ENCODE assay signal across 35 cellular contexts in genomic region chr2:227629435-227629834, GRCh38. TPM values are rescaled to one million over a fixed set of nuclear protein-coding genes. Genes with fewer than 3 reads are reported as not detected.
"Had no signal": no experiment of that assay in that cellular context is flagged by ENCODE, and none has a peak within 500 bp of the region (broad histone marks: within the 10 kb centered on the region; RNA-seq: fewer than 3 reads in every experiment).

No MANE protein-coding gene starts in this region.

- H3K4me1 Mint-ChIP-seq: activated CD4-positive, alpha-beta T cell treated with anti-CD3 and anti-CD28 coated beads, Interleukin-2, amount 10 ng/mL, durations not matched to agents 7 days and 5 days had no signal

- H3K4me3 Mint-ChIP-seq: activated CD4-positive, alpha-beta T cell treated with anti-CD3 and anti-CD28 coated beads for 36 hours; activated CD4-positive, alpha-beta T cell treated with anti-CD3 and anti-CD28 coated beads, Interleukin-2, amount 10 ng/mL, durations not matched to agents 7 days and 5 days; activated CD8-positive, alpha-beta T cell treated with anti-CD3 and anti-CD28 coated beads, Interleukin-2, amount 10 ng/mL, durations not matched to agents 7 days and 5 days; activated naive CD4-positive, alpha-beta T cell treated with anti-CD3 and anti-CD28 coated beads for 36 hours; activated T-cell treated with anti-CD3 and anti-CD28 coated beads, Interleukin-2, amount 50 U/mL, for 24 hours had no signal

- H3K27me3 ChIP-seq: adrenal gland, body of pancreas, breast epithelium, SJCRH30 had no signal

- H3K27ac Mint-ChIP-seq: activated CD4-positive, alpha-beta T cell treated with anti-CD3 and anti-CD28 coated beads for 36 hours; activated CD4-positive, alpha-beta T cell treated with anti-CD3 and anti-CD28 coated beads, Interleukin-2, amount 10 ng/mL, durations not matched to agents 7 days and 5 days; activated CD8-positive, alpha-beta T cell treated with anti-CD3 and anti-CD28 coated beads, Interleukin-2, amount 10 ng/mL, durations not matched to agents 7 days and 5 days; activated naive CD4-positive, alpha-beta T cell treated with anti-CD3 and anti-CD28 coated beads for 36 hours; activated naive CD4-positive, alpha-beta T cell treated with anti-CD3 and anti-CD28 coated beads, Interleukin-2, amount 50 U/mL, for 72 hours; activated T-cell treated with anti-CD3 and anti-CD28 coated beads, Interleukin-2, amount 50 U/mL, for 24 hours; activated T-helper 2 cell treated with anti-CD3 and anti-CD28 coated beads, Interferon-gamma antibody, Interleukin-2, Interleukin-4, amounts not matched to agents 10 μg/mL and 5 μg/mL and 100 μg/mL, durations not matched to agents 14 hours and 24 hours and 36 hours had no signal

- H3K27ac ChIP-seq: adrenal gland, body of pancreas, breast epithelium, SJCRH30, WERI-Rb-1 had no signal

- H3K36me3 ChIP-seq: adrenal gland, breast epithelium, SJCRH30, WERI-Rb-1 had no signal

- H3K9me3 ChIP-seq: adrenal gland, body of pancreas, breast epithelium, SJCRH30 had no signal

- H3K4me3 ChIP-seq: adrenal gland, body of pancreas, breast epithelium, K562, SJCRH30 had no signal

- DNase-seq: activated CD4-positive, alpha-beta T cell treated with anti-CD3 and anti-CD28 coated beads for 36 hours; activated CD4-positive, alpha-beta T cell treated with anti-CD3 and anti-CD28 coated beads, Interleukin-2, amount 10 ng/mL, durations not matched to agents 7 days and 5 days; activated CD4-positive, alpha-beta T cell treated with anti-CD3 and anti-CD28 coated beads, Interleukin-2, amount 50 U/mL, for 48 hours; activated CD8-positive, alpha-beta T cell treated with anti-CD3 and anti-CD28 coated beads, Interleukin-2, amount 10 ng/mL, durations not matched to agents 7 days and 5 days; activated gamma-delta T cell treated with Interleukin-2 at 50 U/mL for 16 hours; activated naive CD4-positive, alpha-beta T cell treated with anti-CD3 and anti-CD28 coated beads for 36 hours; activated T-cell treated with anti-CD3 and anti-CD28 coated beads, Interleukin-2, amount 50 U/mL, for 24 hours; adrenal gland; body of pancreas; NCI-H1092 treated with DMSO at 0.1 percent for 48 hours; NCI-H1417; NCI-H146; NCI-H187; NCI-H2029 treated with DMSO at 0.1 percent for 48 hours; NCI-H2107; NCI-H2171; NCI-H510A; NCI-H526; NCI-H748 treated with DMSO at 0.1 percent for 48 hours; SHP77; SJCRH30; SW 1271; T-helper 1 cell; T-helper 2 cell; T1000; WERI-Rb-1 had no signal

- H3K9me3 Mint-ChIP-seq: activated CD4-positive, alpha-beta T cell treated with anti-CD3 and anti-CD28 coated beads, Interleukin-2, amount 10 ng/mL, durations not matched to agents 7 days and 5 days; activated naive CD4-positive, alpha-beta T cell treated with anti-CD3 and anti-CD28 coated beads for 36 hours; activated naive CD4-positive, alpha-beta T cell treated with anti-CD3 and anti-CD28 coated beads, Interleukin-2, amount 50 U/mL, for 72 hours; activated T-cell treated with anti-CD3 and anti-CD28 coated beads, Interleukin-2, amount 50 U/mL, for 24 hours; activated T-helper 2 cell treated with anti-CD3 and anti-CD28 coated beads, Interferon-gamma antibody, Interleukin-2, Interleukin-4, amounts not matched to agents 10 μg/mL and 5 μg/mL and 100 μg/mL, durations not matched to agents 14 hours and 24 hours and 36 hours had no signal

- H3K4me1 ChIP-seq: adrenal gland, body of pancreas, breast epithelium, SJCRH30 had no signal

- ATAC-seq: activated CD4-positive, alpha-beta T cell treated with anti-CD3 and anti-CD28 coated beads for 36 hours; activated CD4-positive, CD25-positive, alpha-beta regulatory T cell treated with anti-CD3 and anti-CD28 coated beads, Interleukin-2, amount 50 U/mL, for 24 hours; activated CD8-positive, alpha-beta T cell treated with anti-CD3 and anti-CD28 coated beads, Interleukin-2, amount 10 ng/mL, durations not matched to agents 7 days and 5 days; activated naive CD4-positive, alpha-beta T cell treated with anti-CD3 and anti-CD28 coated beads, Interleukin-2, amount 50 U/mL, for 72 hours; body of pancreas; K562 had no signal

- H3K36me3 Mint-ChIP-seq: activated naive CD4-positive, alpha-beta T cell treated with anti-CD3 and anti-CD28 coated beads, Interleukin-2, amount 50 U/mL, for 72 hours had no signal

RNA-seq across cellular contexts. Expression of gene SCYGR4, which starts 12.1 kb away (rescaled TPM):
- total RNA-seq: activated CD4-positive, alpha-beta T cell treated with anti-CD3 and anti-CD28 coated beads for 36 hours; activated CD4-positive, alpha-beta T cell treated with anti-CD3 and anti-CD28 coated beads, Interleukin-2, amount 10 ng/mL, durations not matched to agents 7 days and 5 days; activated CD8-positive, alpha-beta T cell treated with anti-CD3 and anti-CD28 coated beads, Interleukin-2, amount 10 ng/mL, durations not matched to agents 7 days and 5 days; activated naive CD4-positive, alpha-beta T cell treated with anti-CD3 and anti-CD28 coated beads for 36 hours; activated naive CD4-positive, alpha-beta T cell treated with anti-CD3 and anti-CD28 coated beads, Interleukin-2, amount 50 U/mL, for 72 hours; activated T-helper 2 cell treated with anti-CD3 and anti-CD28 coated beads, Interferon-gamma antibody, Interleukin-2, Interleukin-4, amounts not matched to agents 10 μg/mL and 5 μg/mL and 100 μg/mL, durations not matched to agents 14 hours and 24 hours and 36 hours; adrenal gland; astrocyte; body of pancreas; breast epithelium; cardiac septum; K562; M059J; OCI-LY7; SJCRH30 had no signal
- polyA plus RNA-seq: adrenal gland had no signal

RNA-seq across cellular contexts. Expression of gene SCYGR3, which starts 14.8 kb away (rescaled TPM):
- total RNA-seq: activated CD4-positive, alpha-beta T cell treated with anti-CD3 and anti-CD28 coated beads for 36 hours; activated CD4-positive, alpha-beta T cell treated with anti-CD3 and anti-CD28 coated beads, Interleukin-2, amount 10 ng/mL, durations not matched to agents 7 days and 5 days; activated CD8-positive, alpha-beta T cell treated with anti-CD3 and anti-CD28 coated beads, Interleukin-2, amount 10 ng/mL, durations not matched to agents 7 days and 5 days; activated naive CD4-positive, alpha-beta T cell treated with anti-CD3 and anti-CD28 coated beads for 36 hours; activated naive CD4-positive, alpha-beta T cell treated with anti-CD3 and anti-CD28 coated beads, Interleukin-2, amount 50 U/mL, for 72 hours; activated T-helper 2 cell treated with anti-CD3 and anti-CD28 coated beads, Interferon-gamma antibody, Interleukin-2, Interleukin-4, amounts not matched to agents 10 μg/mL and 5 μg/mL and 100 μg/mL, durations not matched to agents 14 hours and 24 hours and 36 hours; adrenal gland; astrocyte; body of pancreas; breast epithelium; cardiac septum; K562; M059J; OCI-LY7; SJCRH30 had no signal
- polyA plus RNA-seq: adrenal gland, K562 had no signal

RNA-seq across cellular contexts. Expression of gene SCYGR2, which starts 30.7 kb away (rescaled TPM):
- total RNA-seq: activated CD4-positive, alpha-beta T cell treated with anti-CD3 and anti-CD28 coated beads for 36 hours; activated CD4-positive, alpha-beta T cell treated with anti-CD3 and anti-CD28 coated beads, Interleukin-2, amount 10 ng/mL, durations not matched to agents 7 days and 5 days; activated CD8-positive, alpha-beta T cell treated with anti-CD3 and anti-CD28 coated beads, Interleukin-2, amount 10 ng/mL, durations not matched to agents 7 days and 5 days; activated naive CD4-positive, alpha-beta T cell treated with anti-CD3 and anti-CD28 coated beads for 36 hours; activated naive CD4-positive, alpha-beta T cell treated with anti-CD3 and anti-CD28 coated beads, Interleukin-2, amount 50 U/mL, for 72 hours; activated T-helper 2 cell treated with anti-CD3 and anti-CD28 coated beads, Interferon-gamma antibody, Interleukin-2, Interleukin-4, amounts not matched to agents 10 μg/mL and 5 μg/mL and 100 μg/mL, durations not matched to agents 14 hours and 24 hours and 36 hours; adrenal gland; astrocyte; body of pancreas; breast epithelium; cardiac septum; K562; M059J; OCI-LY7; SJCRH30 had no signal
- polyA plus RNA-seq: adrenal gland, K562 had no signal

RNA-seq across cellular contexts. Expression of gene SCYGR5, which starts 37.2 kb away (rescaled TPM):
- total RNA-seq: activated CD4-positive, alpha-beta T cell treated with anti-CD3 and anti-CD28 coated beads for 36 hours; activated CD4-positive, alpha-beta T cell treated with anti-CD3 and anti-CD28 coated beads, Interleukin-2, amount 10 ng/mL, durations not matched to agents 7 days and 5 days; activated CD8-positive, alpha-beta T cell treated with anti-CD3 and anti-CD28 coated beads, Interleukin-2, amount 10 ng/mL, durations not matched to agents 7 days and 5 days; activated naive CD4-positive, alpha-beta T cell treated with anti-CD3 and anti-CD28 coated beads for 36 hours; activated naive CD4-positive, alpha-beta T cell treated with anti-CD3 and anti-CD28 coated beads, Interleukin-2, amount 50 U/mL, for 72 hours; activated T-helper 2 cell treated with anti-CD3 and anti-CD28 coated beads, Interferon-gamma antibody, Interleukin-2, Interleukin-4, amounts not matched to agents 10 μg/mL and 5 μg/mL and 100 μg/mL, durations not matched to agents 14 hours and 24 hours and 36 hours; adrenal gland; astrocyte; body of pancreas; breast epithelium; cardiac septum; K562; M059J; OCI-LY7; SJCRH30 had no signal
- polyA plus RNA-seq: adrenal gland, K562 had no signal
